1 cellular context compared by ENCODE assay signal in the genomic region with DNA sequence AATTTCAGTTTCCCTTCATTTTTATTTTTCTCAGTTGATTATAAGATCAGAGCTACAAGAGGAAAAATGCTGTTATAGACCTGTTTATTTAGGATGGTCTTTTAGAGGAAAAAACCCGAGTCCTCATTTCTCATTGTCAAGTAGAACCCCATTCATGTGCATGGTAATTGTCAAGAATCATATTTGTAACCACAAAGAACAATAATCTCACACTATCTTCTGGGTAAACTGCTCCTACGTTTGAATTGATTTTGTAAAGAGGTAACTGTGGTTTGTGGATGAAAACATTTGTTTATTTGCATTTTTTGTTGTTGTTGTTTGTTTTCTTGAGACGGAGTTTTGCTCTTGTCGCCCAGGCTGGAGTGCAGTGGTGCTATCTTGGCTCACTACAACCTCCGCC.
TF ChIP-seq lines count a peak whose summit lies in the region.

No MANE protein-coding gene starts in this region.

TF ChIP-seq in H1, 55 proteins besides CTCF, POLR2A, EP300 and RAD21:
- no peak for TF ChIP-seq SP1 (IDR thresholded peaks at IDR 0.05; ENCODE audit: low read depth, low read length)
- no peak for TF ChIP-seq SP2 (IDR thresholded peaks at IDR 0.05; ENCODE audit: low read length)
- no peak for TF ChIP-seq JUN (IDR thresholded peaks at IDR 0.05; ENCODE audit: low read depth, low read length)
- TF ChIP-seq HDAC2 (IDR thresholded peaks at IDR 0.05; ENCODE audit: borderline replicate concordance in 1 of 2, low read depth in 2 of 2, low read length in 2 of 2) = no peak
- no peak for TF ChIP-seq NRF1 (IDR thresholded peaks at IDR 0.05; ENCODE audit: low read depth, low read length)
- TF ChIP-seq RXRA (IDR thresholded peaks at IDR 0.05; ENCODE audit: insufficient read depth, low read depth, low read length) = no peak
- no peak for TF ChIP-seq FOSL1 (IDR thresholded peaks at IDR 0.05; ENCODE audit: insufficient read depth, low read depth, low read length)
- TF ChIP-seq TEAD4 (IDR thresholded peaks at IDR 0.05; ENCODE audit: low read depth, low read length) = no peak
TF ChIP-seq in H1: peak in this region for 0.
